In genomic region chr1:19256301-19256700, GRCh38 we compare ENCODE assay signal across 2 cellular contexts. TPM values are rescaled to one million over a fixed set of nuclear protein-coding genes. Genes with fewer than 3 reads are reported as not detected.
"Had no signal": no experiment of that assay in that cellular context is flagged by ENCODE, and none has a peak within 500 bp of the region (broad histone marks: within the 10 kb centered on the region; RNA-seq: fewer than 3 reads in every experiment).

No MANE protein-coding gene starts in this region.

RNA-seq across cellular contexts. Expression of gene AKR7A3, which starts 32.3 kb away (rescaled TPM):
- polyA plus RNA-seq: immature natural killer cell; naive thymus-derived CD4-positive, alpha-beta T cell had no signal
